ENCODE assay signal across 1 cellular context in the genomic region with DNA sequence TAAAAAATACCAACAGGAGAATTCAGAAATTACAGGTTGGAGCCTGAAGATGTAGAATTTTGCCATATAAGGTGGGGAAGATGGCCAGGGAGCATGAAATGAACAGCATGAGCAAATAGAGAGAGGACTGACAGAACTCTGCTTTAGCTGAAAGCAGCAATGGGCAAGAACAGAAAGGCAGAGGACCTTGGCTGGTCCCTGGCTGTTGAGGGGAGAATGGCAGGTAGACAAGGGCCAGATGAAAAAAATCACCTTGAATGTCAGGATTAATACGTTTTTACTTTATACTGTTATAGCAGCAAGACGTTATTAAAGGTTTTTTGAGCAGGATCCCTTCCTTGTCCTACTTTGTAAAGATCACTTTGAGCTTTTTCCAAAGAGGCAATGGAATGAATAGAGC.
TF ChIP-seq lines count a peak whose summit lies in the region.

No MANE protein-coding gene starts in this region.

TF ChIP-seq in HepG2, 621 proteins besides CTCF, POLR2A, EP300 and RAD21:
- no peak for TF ChIP-seq ZNF670 (CRISPR knock-in tag; IDR thresholded peaks at IDR 0.05; ENCODE audit: borderline replicate concordance)
- TF ChIP-seq, protein P1, sequence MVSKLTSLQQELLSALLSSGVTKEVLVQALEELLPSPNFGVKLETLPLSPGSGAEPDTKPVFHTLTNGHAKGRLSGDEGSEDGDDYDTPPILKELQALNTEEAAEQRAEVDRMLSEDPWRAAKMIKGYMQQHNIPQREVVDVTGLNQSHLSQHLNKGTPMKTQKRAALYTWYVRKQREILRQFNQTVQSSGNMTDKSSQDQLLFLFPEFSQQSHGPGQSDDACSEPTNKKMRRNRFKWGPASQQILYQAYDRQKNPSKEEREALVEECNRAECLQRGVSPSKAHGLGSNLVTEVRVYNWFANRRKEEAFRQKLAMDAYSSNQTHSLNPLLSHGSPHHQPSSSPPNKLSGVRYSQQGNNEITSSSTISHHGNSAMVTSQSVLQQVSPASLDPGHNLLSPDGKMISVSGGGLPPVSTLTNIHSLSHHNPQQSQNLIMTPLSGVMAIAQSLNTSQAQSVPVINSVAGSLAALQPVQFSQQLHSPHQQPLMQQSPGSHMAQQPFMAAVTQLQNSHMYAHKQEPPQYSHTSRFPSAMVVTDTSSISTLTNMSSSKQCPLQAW (CRISPR knock-in tag; IDR thresholded peaks at IDR 0.05): no peak
- 0 out of 2 replicates have a peak, but pooled peaks have one; percentile 65 for TF ChIP-seq ZNF577 (CRISPR knock-in tag; IDR thresholded peaks at IDR 0.05; ENCODE audit: borderline replicate concordance, low read depth)
- TF ChIP-seq ZSCAN29 (CRISPR knock-in tag; conservative IDR thresholded peaks at IDR 0.05): no peak
- TF ChIP-seq ZNF891 (CRISPR knock-in tag; IDR thresholded peaks at IDR 0.05): no peak
- no peak for TF ChIP-seq NFE2L1 (CRISPR knock-in tag; IDR thresholded peaks at IDR 0.05; ENCODE audit: borderline replicate concordance)
- no peak for TF ChIP-seq ARID5B (CRISPR knock-in tag; IDR thresholded peaks at IDR 0.05)
- no peak for TF ChIP-seq STAT5B (CRISPR knock-in tag; IDR thresholded peaks at IDR 0.05)
- TF ChIP-seq SMC3 (IDR thresholded peaks at IDR 0.05; ENCODE audit: low read length): peak; percentile 36
- no peak for TF ChIP-seq EHMT2 (IDR thresholded peaks at IDR 0.05; ENCODE audit: borderline replicate concordance, low read depth, low read length)
- TF ChIP-seq, protein P2, sequence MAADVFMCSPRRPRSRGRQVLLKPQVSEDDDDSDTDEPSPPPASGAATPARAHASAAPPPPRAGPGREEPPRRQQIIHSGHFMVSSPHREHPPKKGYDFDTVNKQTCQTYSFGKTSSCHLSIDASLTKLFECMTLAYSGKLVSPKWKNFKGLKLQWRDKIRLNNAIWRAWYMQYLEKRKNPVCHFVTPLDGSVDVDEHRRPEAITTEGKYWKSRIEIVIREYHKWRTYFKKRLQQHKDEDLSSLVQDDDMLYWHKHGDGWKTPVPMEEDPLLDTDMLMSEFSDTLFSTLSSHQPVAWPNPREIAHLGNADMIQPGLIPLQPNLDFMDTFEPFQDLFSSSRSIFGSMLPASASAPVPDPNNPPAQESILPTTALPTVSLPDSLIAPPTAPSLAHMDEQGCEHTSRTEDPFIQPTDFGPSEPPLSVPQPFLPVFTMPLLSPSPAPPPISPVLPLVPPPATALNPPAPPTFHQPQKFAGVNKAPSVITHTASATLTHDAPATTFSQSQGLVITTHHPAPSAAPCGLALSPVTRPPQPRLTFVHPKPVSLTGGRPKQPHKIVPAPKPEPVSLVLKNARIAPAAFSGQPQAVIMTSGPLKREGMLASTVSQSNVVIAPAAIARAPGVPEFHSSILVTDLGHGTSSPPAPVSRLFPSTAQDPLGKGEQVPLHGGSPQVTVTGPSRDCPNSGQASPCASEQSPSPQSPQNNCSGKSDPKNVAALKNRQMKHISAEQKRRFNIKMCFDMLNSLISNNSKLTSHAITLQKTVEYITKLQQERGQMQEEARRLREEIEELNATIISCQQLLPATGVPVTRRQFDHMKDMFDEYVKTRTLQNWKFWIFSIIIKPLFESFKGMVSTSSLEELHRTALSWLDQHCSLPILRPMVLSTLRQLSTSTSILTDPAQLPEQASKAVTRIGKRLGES (CRISPR knock-in tag; IDR thresholded peaks at IDR 0.05; ENCODE audit: borderline replicate concordance): no peak
- 0 out of 2 replicates have a peak, but pooled peaks have one; percentile 6 for TF ChIP-seq RORA (CRISPR knock-in tag; IDR thresholded peaks at IDR 0.05)
- no peak for TF ChIP-seq AKAP8 (CRISPR knock-in tag; IDR thresholded peaks at IDR 0.05)
- no peak for TF ChIP-seq RBAK (CRISPR knock-in tag; IDR thresholded peaks at IDR 0.05)
- 0 out of 2 replicates have a peak, but pooled peaks have one; percentile 4 for TF ChIP-seq DRAP1 (CRISPR knock-in tag; IDR thresholded peaks at IDR 0.05)
- TF ChIP-seq TCF12 (IDR thresholded peaks at IDR 0.05): no peak
- TF ChIP-seq TCF12 (CRISPR knock-in tag; IDR thresholded peaks at IDR 0.05): no peak
- TF ChIP-seq DMTF1 (CRISPR knock-in tag; IDR thresholded peaks at IDR 0.05): no peak
- no peak for TF ChIP-seq BCL6 (CRISPR knock-in tag; IDR thresholded peaks at IDR 0.05)
- TF ChIP-seq ZGPAT (CRISPR knock-in tag; IDR thresholded peaks at IDR 0.05): no peak
- TF ChIP-seq TGIF2 (CRISPR knock-in tag; IDR thresholded peaks at IDR 0.05): peak; percentile 21; the same call in 1 of the 2 replicates
- no peak for TF ChIP-seq KDM5B (CRISPR knock-in tag; IDR thresholded peaks at IDR 0.05; ENCODE audit: borderline replicate concordance)
- TF ChIP-seq CERS6 (CRISPR knock-in tag; IDR thresholded peaks at IDR 0.05): no peak
- TF ChIP-seq ZNF383 (CRISPR knock-in tag; IDR thresholded peaks at IDR 0.05; ENCODE audit: borderline replicate concordance): no peak
- TF ChIP-seq SKIL (CRISPR knock-in tag; IDR thresholded peaks at IDR 0.05; ENCODE audit: borderline replicate concordance): no peak
- no peak for TF ChIP-seq ZBTB3 (CRISPR knock-in tag; IDR thresholded peaks at IDR 0.05; ENCODE audit: borderline replicate concordance, low read depth)
- no peak for TF ChIP-seq ZNF432 (CRISPR knock-in tag; IDR thresholded peaks at IDR 0.05; ENCODE audit: borderline replicate concordance)
- TF ChIP-seq STAG1 (CRISPR knock-in tag; IDR thresholded peaks at IDR 0.05): peak; percentile 40
- no peak for TF ChIP-seq RCOR2 (CRISPR knock-in tag; IDR thresholded peaks at IDR 0.05)
- TF ChIP-seq ZFP90 (CRISPR knock-in tag; IDR thresholded peaks at IDR 0.05; ENCODE audit: borderline replicate concordance): no peak
- TF ChIP-seq NONO (IDR thresholded peaks at IDR 0.05): no peak
- TF ChIP-seq NONO (CRISPR knock-in tag; conservative IDR thresholded peaks at IDR 0.05): no peak
- no peak for TF ChIP-seq TOE1 (CRISPR knock-in tag; IDR thresholded peaks at IDR 0.05)
- TF ChIP-seq, protein P3, sequence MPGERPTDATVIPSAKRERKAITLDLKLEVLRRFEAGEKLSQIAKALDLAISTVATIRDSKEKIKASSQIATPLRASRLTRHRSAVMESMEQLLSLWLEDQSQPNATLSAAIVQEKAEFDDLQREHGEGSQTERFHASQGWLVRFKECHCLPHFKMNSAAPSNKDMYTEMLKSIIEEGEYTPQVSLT (CRISPR knock-in tag; IDR thresholded peaks at IDR 0.05; ENCODE audit: borderline replicate concordance, low read depth): no peak
- TF ChIP-seq ZNF576 (CRISPR knock-in tag; IDR thresholded peaks at IDR 0.05): no peak
- TF ChIP-seq SMARCE1 (IDR thresholded peaks at IDR 0.05; ENCODE audit: borderline replicate concordance): no peak
- no peak for TF ChIP-seq KLF12 (CRISPR knock-in tag; IDR thresholded peaks at IDR 0.05; ENCODE audit: borderline replicate concordance)
